ENCODE assay signal across 19 cellular contexts in the genomic region with DNA sequence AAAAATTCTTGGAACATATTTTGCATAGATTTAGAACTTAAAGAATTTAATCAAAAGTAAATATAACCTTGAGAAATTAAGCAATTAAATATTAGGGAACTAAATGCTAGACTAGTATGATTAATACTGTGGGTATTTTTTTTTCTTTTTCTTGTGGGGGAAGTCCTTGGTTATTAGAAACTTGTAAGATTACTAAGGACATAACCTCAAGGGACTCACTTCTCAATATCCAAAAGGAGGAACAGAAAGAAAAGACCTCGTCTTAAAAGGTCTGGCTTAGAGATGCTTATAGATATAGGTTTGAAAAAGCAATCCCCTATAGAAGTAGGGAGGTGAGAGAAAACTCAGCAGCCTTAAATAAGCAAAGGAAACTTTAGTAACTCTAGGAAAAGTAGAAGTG.
DNase-seq lines count a peak whose midpoint lies in the region; ATAC-seq and TF ChIP-seq lines count a peak whose summit lies in the region.
"Had no signal": no experiment of that assay in that cellular context is flagged by ENCODE, and none has a peak within 500 bp of the region (broad histone marks: within the 10 kb centered on the region; RNA-seq: fewer than 3 reads in every experiment).

No MANE protein-coding gene starts in this region.

- no peak overlapping the region for H3K27ac Mint-ChIP-seq in stimulated activated naive CD8-positive, alpha-beta T cell treated with anti-CD3 and anti-CD28 coated beads, Interleukin-15, amount 100 ng/mL, for 72 hours
- H3K27ac Mint-ChIP-seq: activated naive CD4-positive, alpha-beta T cell treated with anti-CD3 and anti-CD28 coated beads, Interleukin-2, amount 10 ng/mL, durations not matched to agents 7 days and 5 days; T-helper 1 cell treated with Interleukin-12 subunit alpha and Interleukin-12 subunit beta and Interleukin-4 antibody, amounts not matched to agents 30 μg/mL and 1 μg/mL, for 36 hours; type B pancreatic cell had no signal

- H3K36me3 ChIP-seq in stomach: no peaks in the 10 kb centered on the region
- no peaks in the 10 kb centered on the region for H3K36me3 ChIP-seq in upper lobe of left lung
- H3K36me3 ChIP-seq: gastrocnemius medialis, left ventricle myocardium inferior had no signal

- no peaks in the 10 kb centered on the region for H3K27me3 Mint-ChIP-seq in stimulated activated naive CD8-positive, alpha-beta T cell treated with anti-CD3 and anti-CD28 coated beads, Interleukin-15, amount 100 ng/mL, for 72 hours

- H3K9me3 Mint-ChIP-seq in stimulated activated naive CD8-positive, alpha-beta T cell treated with anti-CD3 and anti-CD28 coated beads, Interleukin-15, amount 100 ng/mL, for 72 hours: no peaks in the 10 kb centered on the region
- H3K9me3 Mint-ChIP-seq: activated naive CD4-positive, alpha-beta T cell treated with anti-CD3 and anti-CD28 coated beads, Interleukin-2, amount 10 ng/mL, durations not matched to agents 7 days and 5 days; T-helper 1 cell treated with Interleukin-12 subunit alpha and Interleukin-12 subunit beta and Interleukin-4 antibody, amounts not matched to agents 30 μg/mL and 1 μg/mL, for 36 hours; type B pancreatic cell had no signal

- TF ChIP-seq CTCF in GM12865 (IDR thresholded peaks at IDR 0.05; ENCODE audit: insufficient read depth, low read depth, low read length, missing control alignments): no peak
- TF ChIP-seq CTCF in stomach (IDR thresholded peaks at IDR 0.05): no peak
- TF ChIP-seq CTCF in upper lobe of left lung (IDR thresholded peaks at IDR 0.05): no peak

- intact Hi-C loops in stomach (cut with DNase I; ENCODE audit: low total_unique reads): no loop called here

- DNase-seq in GM12865 (ENCODE audit: low read depth): peak; percentile 48
- no peak for DNase-seq in stomach
- DNase-seq in superior temporal gyrus (ENCODE audit: extremely low spot score): no peak
- no peak for DNase-seq in upper lobe of left lung
- DNase-seq in stimulated activated naive CD8-positive, alpha-beta T cell treated with anti-CD3 and anti-CD28 coated beads, Interleukin-15, amount 100 ng/mL, for 72 hours: no peak
- DNase-seq: 8988T; activated naive CD4-positive, alpha-beta T cell treated with anti-CD3 and anti-CD28 coated beads, Interleukin-2, amount 10 ng/mL, durations not matched to agents 7 days and 5 days; gastrocnemius medialis; left ventricle myocardium inferior; Right ventricle myocardium superior had no signal

- H3K4me1 ChIP-seq in stomach (no peaks in the 10 kb centered on the region), upper lobe of left lung (no peaks in the 10 kb centered on the region)
- H3K4me1 ChIP-seq: gastrocnemius medialis, left ventricle myocardium inferior had no signal

- H3K27me3 ChIP-seq in stomach: no peaks in the 10 kb centered on the region
- H3K27me3 ChIP-seq in upper lobe of left lung: no peaks in the 10 kb centered on the region
- H3K27me3 ChIP-seq: gastrocnemius medialis had no signal

- no peaks in the 10 kb centered on the region for H3K9me3 ChIP-seq in stomach
- H3K9me3 ChIP-seq in upper lobe of left lung: no peaks in the 10 kb centered on the region
- H3K9me3 ChIP-seq: gastrocnemius medialis, left ventricle myocardium inferior had no signal

- ATAC-seq in GM19463 (IDR thresholded peaks at IDR 0.05; ENCODE audit: unreplicated experiment): peak; percentile 78
- ATAC-seq in HG02798 (IDR thresholded peaks at IDR 0.05; ENCODE audit: poor library complexity, unreplicated experiment): peak; percentile 44
- ATAC-seq in HG03469 (IDR thresholded peaks at IDR 0.05; ENCODE audit: unreplicated experiment): peak; percentile 85
- no peak for ATAC-seq in upper lobe of left lung (ENCODE audit: low FRiP score in 2 of 2)
- no peak for ATAC-seq in stimulated activated naive CD8-positive, alpha-beta T cell treated with anti-CD3 and anti-CD28 coated beads, Interleukin-15, amount 100 ng/mL, for 72 hours
- ATAC-seq: gastrocnemius medialis had no signal

- TF ChIP-seq EP300 in stomach (IDR thresholded peaks at IDR 0.05) (no peak), upper lobe of left lung (IDR thresholded peaks at IDR 0.05) (no peak)

- no peak overlapping the region for H3K4me3 Mint-ChIP-seq in stimulated activated naive CD8-positive, alpha-beta T cell treated with anti-CD3 and anti-CD28 coated beads, Interleukin-15, amount 100 ng/mL, for 72 hours
- H3K4me3 Mint-ChIP-seq: activated naive CD4-positive, alpha-beta T cell treated with anti-CD3 and anti-CD28 coated beads, Interleukin-2, amount 10 ng/mL, durations not matched to agents 7 days and 5 days; T-helper 1 cell treated with Interleukin-12 subunit alpha and Interleukin-12 subunit beta and Interleukin-4 antibody, amounts not matched to agents 30 μg/mL and 1 μg/mL, for 36 hours; type B pancreatic cell had no signal

- whole genome bisulfite sequencing in stomach, 5 donors: 59 to 83% (median 70%) methylated on average over 1 of the region's 1 CpG
- WGBS in upper lobe of left lung, 2 donors: 67 to 72% methylated on average over 1 of the region's 1 CpG

- H3K4me1 Mint-ChIP-seq in stimulated activated naive CD8-positive, alpha-beta T cell treated with anti-CD3 and anti-CD28 coated beads, Interleukin-15, amount 100 ng/mL, for 72 hours: no peaks in the 10 kb centered on the region
- H3K4me1 Mint-ChIP-seq: activated naive CD4-positive, alpha-beta T cell treated with anti-CD3 and anti-CD28 coated beads, Interleukin-2, amount 10 ng/mL, durations not matched to agents 7 days and 5 days had no signal

- TF ChIP-seq POLR2A in stomach (IDR thresholded peaks at IDR 0.05) (no peak), upper lobe of left lung (IDR thresholded peaks at IDR 0.05) (no peak)

- H3K27ac ChIP-seq in stomach (no peak overlapping the region), upper lobe of left lung (no peak overlapping the region)
- H3K27ac ChIP-seq: C4-2B, coronary artery, epithelial cell of prostate, gastrocnemius medialis, left ventricle myocardium inferior, skin epidermis had no signal

- H3K4me3 ChIP-seq in GM12865 (ENCODE audit: low read depth, low read length) (no peak overlapping the region), stomach (no peak overlapping the region), upper lobe of left lung (no peak overlapping the region)
- H3K4me3 ChIP-seq: coronary artery, gastrocnemius medialis, left ventricle myocardium inferior, skin epidermis had no signal

Comparison
In these comparisons a context has a peak if more than half of its experiments do, and no peak if none do; other contexts are left out.
1. ATAC-seq: peak in GM19463 (single experiment), HG02798 (single experiment) and HG03469 (single experiment); none in upper lobe of left lung (0 of 2) and stimulated activated naive CD8-positive, alpha-beta T cell treated with anti-CD3 and anti-CD28 coated beads, Interleukin-15, amount 100 ng/mL, for 72 hours (single experiment).